ENCODE assay signal across 18 cellular contexts in the genomic region with DNA sequence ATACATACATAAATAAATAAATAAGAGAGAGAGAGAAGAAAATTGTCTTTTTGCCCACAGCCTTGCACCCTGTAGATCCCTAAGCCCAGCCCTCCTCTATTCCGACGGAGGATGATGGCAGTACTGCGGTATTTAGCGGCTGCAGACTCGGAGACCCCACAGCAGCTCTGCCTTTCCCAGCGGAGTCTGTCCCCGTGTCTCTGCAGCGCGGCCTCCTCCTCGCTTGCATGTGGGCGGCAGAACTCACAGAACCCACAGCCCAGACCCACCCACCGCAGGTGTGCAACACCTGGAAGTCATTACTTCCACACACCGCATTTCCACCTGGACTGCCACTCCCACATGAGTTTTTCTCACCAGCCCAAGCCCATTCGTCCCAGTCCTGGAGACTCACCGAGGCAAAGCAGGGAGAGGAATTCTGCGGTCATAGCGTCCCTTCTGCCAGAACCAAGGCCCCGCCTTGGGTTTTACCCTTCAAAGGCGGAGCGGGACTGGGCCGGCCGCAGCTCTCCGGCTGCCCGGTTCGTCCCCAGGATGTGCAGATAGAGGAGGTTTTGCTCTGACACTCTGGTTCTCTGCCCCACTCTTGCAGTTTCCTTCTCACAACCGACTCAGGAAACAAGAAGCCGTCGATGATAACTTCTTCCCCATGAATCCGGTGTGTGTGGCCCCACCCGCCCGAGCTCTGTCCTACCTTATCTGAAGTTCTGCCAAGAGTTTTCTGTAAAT. TPM values are rescaled to one million over a fixed set of nuclear protein-coding genes. Genes with fewer than 3 reads are reported as not detected.
A peak's percentile ranks its signal among the peaks of the same experiment; 100 is the strongest.
DNase-seq lines count a peak whose midpoint lies in the region; ATAC-seq, FAIRE-seq and TF ChIP-seq lines count a peak whose summit lies in the region.
"Had no signal": no experiment of that assay in that cellular context is flagged by ENCODE, and none has a peak within 500 bp of the region (broad histone marks: within the 10 kb centered on the region; RNA-seq: fewer than 3 reads in every experiment).

TSS of gene VSTM1 (minus strand) at position 548 of the 729 bp plus-strand sequence. CDS start at position 428, 120 bp downstream.

- no peak for TF ChIP-seq RAD21 in H1 (IDR thresholded peaks at IDR 0.05 in 1 of 2, conservative IDR thresholded peaks at IDR 0.05 in 1 of 2; ENCODE audit: low read depth in 2 of 2, low read length in 2 of 2)

- peaks cover 2% of the 10 kb centered on the region; the same call in 1 of the 3 replicates for H3K4me1 Mint-ChIP-seq in GM23338

- H3K4me2 ChIP-seq in GM23338 (no peak within 1 kb of the TSS), H1 (ENCODE audit: insufficient read depth in 1 of 2, low read depth in 2 of 2, low read length in 2 of 2) (no peak within 1 kb of the TSS)
- H3K4me2 ChIP-seq: KMS-11 had no signal

- no peak for TF ChIP-seq EP300 in H1 (IDR thresholded peaks at IDR 0.05; ENCODE audit: borderline replicate concordance in 1 of 2, low read depth in 2 of 2, low read length in 2 of 2)

- no peak within 1 kb of the TSS for H3K14ac ChIP-seq in H1 (ENCODE audit: insufficient read length)

- ATAC-seq in GM23338 (peak; percentile 51), HG02852 (IDR thresholded peaks at IDR 0.05; ENCODE audit: unreplicated experiment) (no peak)
- ATAC-seq: SK-N-SH treated with all-trans-retinoic acid at 6 μM for 48 hours had no signal

- in situ Hi-C loops in GM13976 (cut with MboI; ENCODE audit: low sequenced_read_pairs, unreplicated experiment) = no loop called here

- intact Hi-C loops in spleen (cut with DNase I; ENCODE audit: low total_unique reads) = no loop called here

- 92% methylated on average over 31 of the region's 31 CpGs; no CpG with 5 or more reads in 1 of the 2 experiments for WGBS in H1 (ENCODE audit: extremely low coverage in 1 of 2, insufficient coverage in 1 of 2, insufficient read length in 1 of 2, insufficient replicate concordance in 2 of 2, low coverage in 1 of 2, low lambda C conversion rate in 2 of 2, missing lambda C conversion rate in 1 of 2), 2 experiments
- WGBS in spleen, 5 donors = 44 to 73% (median 66%) methylated on average over 30 to 31 of the region's 31 CpGs

- no peak within 1 kb of the TSS for H2AK5ac ChIP-seq in H1 (ENCODE audit: low read depth, low read length)

- DNase-seq in GM23338 (ENCODE audit: low spot score) (no peak), SW480 (ENCODE audit: low spot score) (peak; percentile 90), H1 (ENCODE audit: low read depth in 1 of 2, low spot score in 2 of 2) (no peak), spleen (no peak), GM13976 (ENCODE audit: low spot score) (no peak)
- no peak for DNase-seq in stimulated activated CD8-positive, alpha-beta memory T cell treated with anti-CD3 and anti-CD28 coated beads, Interleukin-4, amount 100 ng/mL, for 48 hours
- DNase-seq: COR-L47, DMS53, MM.1S, NCI-H1092 treated with DMSO at 0.1 percent for 48 hours, NCI-H226, NCI-H524 treated with DMSO at 0.1 percent for 48 hours, Peyer's patch, SHP77 had no signal

- H3K4ac ChIP-seq in H1 (replicated peaks; ENCODE audit: insufficient read length, low read depth, low read length) = no peak within 1 kb of the TSS

- no peaks in the 10 kb centered on the region for H3F3A ChIP-seq in GM23338 (replicated peaks; ENCODE audit: low read depth)

- no peaks in the 10 kb centered on the region for H3K36me3 Mint-ChIP-seq in GM23338 (ENCODE audit: low read depth)

- H4K8ac ChIP-seq in H1 (ENCODE audit: extremely low read depth, insufficient read depth, low read length) = no peak within 1 kb of the TSS

- H3K27ac ChIP-seq in GM23338 (ENCODE audit: low read depth) (no peak within 1 kb of the TSS), H1 (ENCODE audit: low read depth, low read length) (no peak within 1 kb of the TSS), spleen (peak within 1 kb of the TSS in 6 of 8 donors; percentile 46 to 82 (median 73))
- H3K27ac ChIP-seq: KMS-11, Peyer's patch had no signal

- no peak within 1 kb of the TSS for H3K56ac ChIP-seq in H1 (replicated peaks; ENCODE audit: insufficient read length, low read depth, low read length)

- peaks cover 16% of the 10 kb centered on the region for H3K27me3 Mint-ChIP-seq in GM23338 (ENCODE audit: insufficient read depth, low read depth, poor library complexity)

- H4K91ac ChIP-seq in H1 (replicated peaks; ENCODE audit: insufficient read length, low read length) = no peak within 1 kb of the TSS

- H2BK20ac ChIP-seq in H1 (ENCODE audit: low read length) = no peak within 1 kb of the TSS

- H3K9ac ChIP-seq in H1 (replicated peaks in 1 of 4; ENCODE audit: extremely low read depth in 1 of 4, low read depth in 3 of 4, low read length in 3 of 4) = no peak within 1 kb of the TSS
- H3K9ac ChIP-seq: KMS-11 had no signal

- H3K36me3 ChIP-seq in GM23338 (ENCODE audit: insufficient read depth) (no peaks in the 10 kb centered on the region), H1 (ENCODE audit: control insufficient read depth in 2 of 4, insufficient read depth in 4 of 4, low read length in 3 of 4) (no peaks in the 10 kb centered on the region), spleen (peaks cover 0 to under 1% (median 0%) of the 10 kb centered on the region in 6 donors)
- H3K36me3 ChIP-seq: Peyer's patch had no signal

- CTCF ChIA-PET in H1 (lab: Charles Lee; ENCODE audit: partially characterized antibody) = interaction anchor here (0.9 to 1.2 kb wide), 2 partner anchors 13 to 32 kb away, joined by 3 to 4 read pairs; no protein-coding TSS in a partner anchor

- H3K79me1 ChIP-seq in H1 (ENCODE audit: low read depth, low read length) = no peaks in the 10 kb centered on the region

- H2BK15ac ChIP-seq in H1 (ENCODE audit: low read length) = no peak within 1 kb of the TSS

- H2BK12ac ChIP-seq in H1 (ENCODE audit: low read depth, low read length) = 0 out of 2 replicates have a peak within 1 kb of the TSS, but pooled peaks have one; percentile 39

- H3K79me2 ChIP-seq in GM23338 (replicated peaks; ENCODE audit: insufficient read depth) (no peaks in the 10 kb centered on the region), H1 (ENCODE audit: control insufficient read depth in 1 of 2, insufficient read depth in 2 of 2, low read length in 2 of 2) (no peaks in the 10 kb centered on the region)

- no peaks in the 10 kb centered on the region for H3K4me1 ChIP-seq in GM23338 (ENCODE audit: insufficient read depth)
- H3K4me1 ChIP-seq in H1 (replicated peaks in 1 of 4; ENCODE audit: control insufficient read depth in 3 of 4, insufficient read depth in 4 of 4, low read length in 3 of 4) = no peaks in the 10 kb centered on the region
- peaks cover 0 to 16% (median 0%) of the 10 kb centered on the region in 6 donors for H3K4me1 ChIP-seq in spleen
- H3K4me1 ChIP-seq: Peyer's patch had no signal

- H3K27me3 ChIP-seq in GM23338 (ENCODE audit: insufficient read depth) = no peaks in the 10 kb centered on the region
- H3K27me3 ChIP-seq in H1 (replicated peaks in 1 of 4; ENCODE audit: control insufficient read depth in 3 of 4, extremely low read depth in 1 of 4, insufficient read depth in 3 of 4, low read length in 3 of 4) = no peaks in the 10 kb centered on the region
- H3K27me3 ChIP-seq in spleen (replicated peaks in 1 of 7) = peaks cover 0 to 59% (median 0%) of the 10 kb centered on the region in 7 donors
- H3K27me3 ChIP-seq: Peyer's patch had no signal

- TF ChIP-seq POLR2A in H1 (IDR thresholded peaks at IDR 0.05; ENCODE audit: control extremely low read depth in 1 of 2, low read depth in 2 of 2, low read length in 2 of 2) (no peak), spleen (IDR thresholded peaks at IDR 0.05) (no peak)

- POLR2A ChIA-PET in H1 (lab: Charles Lee; ENCODE audit: partially characterized antibody) = interaction anchor here (1.1 to 1.2 kb wide), 2 partner anchors 8 to 23 kb away, joined by 4 to 5 read pairs; no protein-coding TSS in a partner anchor

- H2BK120ac ChIP-seq in H1 (replicated peaks; ENCODE audit: low read depth, low read length) = no peak within 1 kb of the TSS

- H3K9me2 ChIP-seq in GM23338 (ENCODE audit: insufficient read depth) = no peaks in the 10 kb centered on the region

- no peak for TF ChIP-seq CTCF in GM23338 (conservative IDR thresholded peaks at IDR 0.05; ENCODE audit: low read depth in 2 of 2)
- TF ChIP-seq CTCF in H1 (IDR thresholded peaks at IDR 0.05; ENCODE audit: control extremely low read depth in 1 of 3, insufficient read depth in 1 of 3, low read depth in 1 of 3, low read length in 3 of 3) = no peak
- TF ChIP-seq CTCF in spleen (IDR thresholded peaks at IDR 0.05 in 8 of 11, conservative IDR thresholded peaks at IDR 0.05 in 3 of 11) = no peak
- no peak for TF ChIP-seq CTCF in GM13976 (IDR thresholded peaks at IDR 0.05; ENCODE audit: borderline replicate concordance, control extremely low read depth, extremely low read depth, insufficient read depth, missing control alignments)

- no peak within 1 kb of the TSS for H3K4me3 ChIP-seq in GM23338
- no peak within 1 kb of the TSS for H3K4me3 ChIP-seq in H1 (ENCODE audit: extremely low read depth in 1 of 4, insufficient read depth in 2 of 4, low read depth in 3 of 4, low read length in 4 of 4)
- peak within 1 kb of the TSS in 3 of 8 donors; percentile 2 to 40 (median 5) for H3K4me3 ChIP-seq in spleen
- H3K4me3 ChIP-seq: Peyer's patch had no signal

- H4K20me1 ChIP-seq in GM23338 (replicated peaks; ENCODE audit: insufficient read depth) (no peaks in the 10 kb centered on the region), H1 (replicated peaks in 1 of 2; ENCODE audit: control insufficient read depth in 1 of 2, insufficient read depth in 2 of 2, low read length in 2 of 2) (no peaks in the 10 kb centered on the region)

- no peak within 1 kb of the TSS for H2BK5ac ChIP-seq in H1 (ENCODE audit: low read depth, low read length)

- no peak within 1 kb of the TSS; the same call in 2 of the 3 replicates for H3K4me3 Mint-ChIP-seq in GM23338

- H3K9me3 ChIP-seq in H1 (ENCODE audit: insufficient read depth in 2 of 2, low read depth in 1 of 2, low read length in 1 of 2) (no peaks in the 10 kb centered on the region), spleen (no peaks in the 10 kb centered on the region)
- H3K9me3 ChIP-seq: Peyer's patch had no signal

- H2AFZ ChIP-seq in GM23338 (peak within 1 kb of the TSS; percentile 83; the same call in 1 of the 2 replicates), H1 (ENCODE audit: low read length) (peak within 1 kb of the TSS; percentile 76; the same call in 1 of the 2 replicates)

- H4K5ac ChIP-seq in H1 (ENCODE audit: insufficient read length, low read depth, low read length) = no peak within 1 kb of the TSS

- no peaks in the 10 kb centered on the region; the same call in 2 of the 3 replicates for H3K9me3 Mint-ChIP-seq in GM23338

- no peaks in the 10 kb centered on the region for H3K23me2 ChIP-seq in H1 (ENCODE audit: low read depth, low read length)

- no peak for FAIRE-seq in H1 (lab: Jason Lieb, UNC)
- FAIRE-seq: GM18507 had no signal

- no peak within 1 kb of the TSS for H3K27ac Mint-ChIP-seq in GM23338

- H3K23ac ChIP-seq in H1 (ENCODE audit: insufficient read length) = no peak within 1 kb of the TSS

- peak within 1 kb of the TSS; percentile 19; the same call in 1 of the 2 replicates for H3K18ac ChIP-seq in H1 (ENCODE audit: extremely low read depth, low read length)

RNA-seq across cellular contexts. Expression of gene VSTM1, which starts in this region (rescaled TPM):
- not detected in 2 replicates for total RNA-seq in GM23338 (2014; rRNA removed; shearing (Covaris generic))
- polyA plus RNA-seq in GM23338 (2016; fragmentation: Nextera tagmentation; extraction: Ambion mirVana) (not detected in 2 replicates), H1 (2011; rRNA removed) (0.12 and 0.17 TPM in 2 replicates), spleen (under 1 TPM; 0.32 to 0.70 (median 0.41) TPM)
- 0.65 TPM in 1 of 2 replicates, not detected in the other for total RNA-seq in H1 (2021; fragmentation: NEBNext Ultra II Directional; extraction: Animal tissue kit (Norgen Biotek cat#: 25700))
- 0.36 TPM for polyA plus RNA-seq in H1 (2011; cell fraction: cytosol; rRNA removed)
- 0.34 TPM for polyA plus RNA-seq in H1 (2011; cell fraction: nucleus; rRNA removed)
- polyA plus RNA-seq in H1 (2012, experiment 1 of 2) = 0.36 to 0.58 TPM in 2 of 4 replicates, not detected in the others
- polyA plus RNA-seq in H1 (2012, experiment 2 of 2) = not detected
- polyA plus RNA-seq in H1 (2013, experiment 1 of 2) = 2.7 TPM
- polyA plus RNA-seq in H1 (2013, experiment 2 of 2) = 3.8 TPM
- polyA minus RNA-seq in H1 (2011; rRNA and poly(A)+ RNA removed) = not detected in 2 replicates
- not detected for polyA minus RNA-seq in H1 (2011; cell fraction: cytosol; rRNA and poly(A)+ RNA removed)
- polyA minus RNA-seq in H1 (2011; cell fraction: nucleus; rRNA and poly(A)+ RNA removed) = not detected
- total RNA-seq in spleen = 10 to 100 TPM in 2 of 7 donors, 1 to 10 TPM in 4, not detected in 1; 2.8 to 13.3 (median 7.3) TPM
- total RNA-seq: Peyer's patch had no signal

Comparison
In these comparisons a context has a peak if more than half of its experiments do, and no peak if none do; other contexts are left out.
1. Peak in ATAC-seq in GM23338; RNA of the gene not detected or under 1 TPM.
2. H3K27ac ChIP-seq: peak in spleen (6 of 8); none in GM23338 (single experiment) and H1 (single experiment).